In genomic region chrX:1162119-1162916, GRCh38 we compare ENCODE assay signal across 18 cellular contexts. TPM values are rescaled to one million over a fixed set of nuclear protein-coding genes. Genes with fewer than 3 reads are reported as not detected.
A peak's percentile ranks its signal among the peaks of the same experiment; 100 is the strongest.
DNase-seq lines count a peak whose midpoint lies in the region; TF ChIP-seq lines count a peak whose summit lies in the region.
"Had no signal": no experiment of that assay in that cellular context is flagged by ENCODE, and none has a peak within 500 bp of the region (broad histone marks: within the 10 kb centered on the region; RNA-seq: fewer than 3 reads in every experiment).

No MANE protein-coding gene starts in this region.

- TF ChIP-seq CTCF in HEK293 (tag by site-specific recombination; IDR thresholded peaks at IDR 0.05) (no peak), spleen (IDR thresholded peaks at IDR 0.05 in 8 of 11, conservative IDR thresholded peaks at IDR 0.05 in 3 of 11) (no peak)

- WGBS in spleen, 5 donors, result 70 to 84% (median 78%) methylated on average over 10 of the region's 10 CpGs

- peaks cover 0 to 32% (median 5%) of the 10 kb centered on the region in 7 donors for H3K27me3 ChIP-seq in spleen (replicated peaks in 1 of 7)

- peak; percentile 13 for DNase-seq in activated CD8-positive, alpha-beta memory T cell treated with anti-CD3 and anti-CD28 coated beads for 24 hours
- DNase-seq in activated CD8-positive, alpha-beta memory T cell treated with anti-CD3 and anti-CD28 coated beads, Interleukin-2, amount 50 U/mL, for 4 hours, result no peak
- DNase-seq in ecto neural progenitor cell (ENCODE audit: low spot score) (peak; percentile 15), spleen (peak; percentile 23), NCI-H1092 treated with DMSO at 0.1 percent for 48 hours (lab: John Stamatoyannopoulos, UW) (no peak), posterior vena cava (ENCODE audit: low spot score) (no peak)
- DNase-seq in activated naive CD4-positive, alpha-beta T cell (lab: John Stamatoyannopoulos, UW), result no peak
- DNase-seq: ACHN; C1 segment of cervical spinal cord; CD4-positive, alpha-beta T cell; DMS79; GM23248; H7 had no signal

- H3K9me3 ChIP-seq in HEK293 (ENCODE audit: control insufficient read depth, insufficient read depth, low read depth, low read length) (no peaks in the 10 kb centered on the region), spleen (no peaks in the 10 kb centered on the region)

- H3K27ac ChIP-seq in HEK293 (ENCODE audit: extremely low read depth, low read depth, low read length), result no peak overlapping the region
- H3K27ac ChIP-seq in spleen, result no peak overlapping the region
- H3K27ac ChIP-seq: GM23248 had no signal

- H3K4me1 ChIP-seq in HEK293 (ENCODE audit: control insufficient read depth, insufficient read depth, low read length) (no peaks in the 10 kb centered on the region), spleen (peaks cover 0 to 13% (median 5%) of the 10 kb centered on the region in 6 donors)

- intact Hi-C loops in spleen (cut with DNase I; ENCODE audit: low total_unique reads), result no loop called here
- intact Hi-C loops in posterior vena cava (cut with DNase I), result no loop called here

- H3K4me3 ChIP-seq in HEK293 (ENCODE audit: low read depth, low read length) (no peak overlapping the region), spleen (no peak overlapping the region)
- H3K4me3 ChIP-seq: GM12878, GM23248 had no signal

- CTCF ChIA-PET in HEK293 (lab: Yijun Ruan, JAX), result no interaction called here

- H3K36me3 ChIP-seq in HEK293 (ENCODE audit: control insufficient read depth in 2 of 2, insufficient read depth in 1 of 2, low read length in 2 of 2) (no peaks in the 10 kb centered on the region), spleen (no peaks in the 10 kb centered on the region)

- POLR2A ChIA-PET in HEK293 (lab: Yijun Ruan, JAX), result no interaction called here

- TF ChIP-seq POLR2A in spleen (IDR thresholded peaks at IDR 0.05), result no peak

TF ChIP-seq in HEK293, 187 proteins besides CTCF, POLR2A, EP300 and RAD21:
- no peak for TF ChIP-seq ZNF10 (tag by site-specific recombination; IDR thresholded peaks at IDR 0.05)
- TF ChIP-seq GFI1B (tag by site-specific recombination; IDR thresholded peaks at IDR 0.05), result no peak
- TF ChIP-seq ZNF433 (tag by site-specific recombination; IDR thresholded peaks at IDR 0.05; ENCODE audit: low read depth), result no peak
- TF ChIP-seq ZFHX2 (tag by site-specific recombination; conservative IDR thresholded peaks at IDR 0.05), result no peak
- TF ChIP-seq ZNF366 (tag by site-specific recombination; conservative IDR thresholded peaks at IDR 0.05), result peak; percentile 71
- peak; percentile 70; the same call in 1 of the 2 replicates for TF ChIP-seq PRDM1 (tag by site-specific recombination; IDR thresholded peaks at IDR 0.05)
- no peak for TF ChIP-seq ZNF341 (tag by site-specific recombination; IDR thresholded peaks at IDR 0.05; ENCODE audit: low read depth)
- no peak for TF ChIP-seq ZSCAN16 (tag by site-specific recombination; IDR thresholded peaks at IDR 0.05)

RNA-seq across cellular contexts. Expression of gene CRLF2, which starts 50.1 kb away (rescaled TPM):
- total RNA-seq in spleen, result under 1 TPM in 4 of 7 donors, not detected in 3; 0.26 to 0.98 (median 0.37) TPM
- 1 to 10 TPM in 1 of 3 donors, under 1 TPM in 1, not detected in 1; 0.55 to 1.8 TPM for polyA plus RNA-seq in spleen
- total RNA-seq in posterior vena cava, result 1 to 10 TPM in 1 of 2 donors, under 1 TPM in 1; 0.33 to 1.1 TPM
- total RNA-seq: A172, G401, GM23248, H7, HT-29 had no signal
- polyA plus RNA-seq: GM23248 had no signal

Comparison
In these comparisons a context has a peak if more than half of its experiments do, and no peak if none do; other contexts are left out.
1. DNase-seq: peak in activated CD8-positive, alpha-beta memory T cell treated with anti-CD3 and anti-CD28 coated beads for 24 hours (single experiment), ecto neural progenitor cell (single experiment) and spleen (single experiment); none in activated CD8-positive, alpha-beta memory T cell treated with anti-CD3 and anti-CD28 coated beads, Interleukin-2, amount 50 U/mL, for 4 hours (single experiment), NCI-H1092 treated with DMSO at 0.1 percent for 48 hours (single experiment), activated naive CD4-positive, alpha-beta T cell (0 of 4) and posterior vena cava (single experiment).